ENCODE assay signal across 38 cellular contexts in the genomic region with DNA sequence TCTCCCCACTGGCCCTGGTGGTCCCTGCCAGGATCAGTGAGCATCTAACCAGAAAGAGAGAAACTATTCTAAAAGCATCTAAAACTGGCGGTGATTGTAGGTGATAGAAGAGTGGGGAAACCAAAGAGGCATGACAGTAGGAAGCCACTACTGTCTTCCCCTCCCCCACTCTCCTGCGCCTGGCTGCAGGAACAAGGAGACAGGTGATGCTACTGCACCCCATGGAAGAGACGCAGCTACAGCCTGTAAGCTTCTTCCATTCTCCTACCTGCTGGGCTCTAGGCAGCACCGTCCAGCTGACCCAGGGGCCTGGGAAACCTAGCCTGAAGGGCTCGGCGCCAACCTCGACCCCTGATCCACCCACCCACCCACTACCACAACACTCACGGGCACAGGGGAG.
"Had no signal": no experiment of that assay in that cellular context is flagged by ENCODE, and none has a peak within 500 bp of the region (broad histone marks: within the 10 kb centered on the region; RNA-seq: fewer than 3 reads in every experiment).

No MANE protein-coding gene starts in this region.

- DNase-seq: activated B cell treated with CpG ODN at 0.5 μM for 24 hours; activated CD4-positive, alpha-beta memory T cell treated with anti-CD3 and anti-CD28 coated beads for 36 hours; activated CD4-positive, alpha-beta T cell treated with anti-CD3 and anti-CD28 coated beads for 4 hours; activated CD4-positive, alpha-beta T cell treated with anti-CD3 and anti-CD28 coated beads, Interleukin-2, amount 10 ng/mL, durations not matched to agents 24 days and 14 days; activated CD4-positive, alpha-beta T cell treated with anti-CD3 and anti-CD28 coated beads, Interleukin-2, amount 50 U/mL, for 1 hour; activated CD4-positive, alpha-beta T cell treated with anti-CD3 and anti-CD28 coated beads, Interleukin-2, amount 50 U/mL, for 4 hours; activated CD4-positive, CD25-positive, alpha-beta regulatory T cell treated with anti-CD3 and anti-CD28 coated beads, Interleukin-2, amount 50 U/mL, for 72 hours; activated CD8-positive, alpha-beta memory T cell treated with anti-CD3 and anti-CD28 coated beads, Interleukin-2, amount 50 U/mL, for 4 hours; activated CD8-positive, alpha-beta T cell treated with anti-CD3 and anti-CD28 coated beads for 36 hours; activated effector memory CD4-positive, alpha-beta T cell treated with anti-CD3 and anti-CD28 coated beads, Interleukin-2, amount 50 U/mL, for 16 hours; activated gamma-delta T cell treated with Interleukin-2 at 50 U/mL for 16 hours; activated naive CD4-positive, alpha-beta T cell; activated naive CD4-positive, alpha-beta T cell treated with anti-CD3 and anti-CD28 coated beads for 36 hours; activated naive CD4-positive, alpha-beta T cell treated with anti-CD3 and anti-CD28 coated beads, Interleukin-2, amount 50 U/mL, for 16 hours; activated naive CD8-positive, alpha-beta T cell treated with anti-CD3 and anti-CD28 coated beads for 36 hours; activated T-cell treated with anti-CD3 and anti-CD28 coated beads for 4 hours; activated T-cell treated with anti-CD3 and anti-CD28 coated beads, Interleukin-2, amount 50 U/mL, for 1 hour; activated T-cell treated with anti-CD3 and anti-CD28 coated beads, Interleukin-2, amount 50 U/mL, for 4 hours; activated T-cell treated with anti-CD3 and anti-CD28 coated beads, Interleukin-2, amount 50 U/mL, for 72 hours; adrenal gland; amygdala; anterior cingulate cortex; caudate nucleus; cerebellar nuclear complex; T-helper 2 cell; T-helper 9 cell; WERI-Rb-1 had no signal

- H3K27me3 Mint-ChIP-seq: activated naive CD8-positive, alpha-beta T cell treated with anti-CD3 and anti-CD28 coated beads for 36 hours had no signal

- H3K4me3 ChIP-seq: adrenal gland, ascending aorta, cardiac muscle cell had no signal

- H3K36me3 ChIP-seq: adrenal gland, ascending aorta, cardiac muscle cell, WERI-Rb-1 had no signal

- H3K27me3 ChIP-seq: adrenal gland, ascending aorta, cardiac muscle cell had no signal

- H3K9me3 Mint-ChIP-seq: activated B cell treated with CpG ODN at 0.5 μM for 24 hours; activated CD4-positive, alpha-beta memory T cell treated with anti-CD3 and anti-CD28 coated beads for 36 hours; activated CD4-positive, alpha-beta T cell treated with anti-CD3 and anti-CD28 coated beads, Interleukin-2, amount 10 ng/mL, durations not matched to agents 24 days and 14 days; activated CD8-positive, alpha-beta T cell treated with anti-CD3 and anti-CD28 coated beads for 36 hours; activated naive CD4-positive, alpha-beta T cell treated with anti-CD3 and anti-CD28 coated beads for 36 hours; activated naive CD4-positive, alpha-beta T cell treated with anti-CD3 and anti-CD28 coated beads, Interleukin-2, amount 50 U/mL, for 72 hours; activated naive CD8-positive, alpha-beta T cell treated with anti-CD3 and anti-CD28 coated beads for 36 hours; activated T-cell treated with anti-CD3 and anti-CD28 coated beads, Interleukin-2, amount 50 U/mL, for 4 hours; activated T-cell treated with anti-CD3 and anti-CD28 coated beads, Interleukin-2, amount 50 U/mL, for 72 hours; activated T-helper 1 cell treated with anti-CD3 and anti-CD28 coated beads, Interleukin-12 subunit alpha, Interleukin-12 subunit beta, Interleukin-2, Interleukin-4 antibody, amounts not matched to agents 30 ng/mL and 10 ng/mL and 1 ng/mL, durations not matched to agents 14 hours and 24 hours and 36 hours; activated T-helper 17 cell treated with anti-CD3 and anti-CD28 coated beads, Interleukin-2, amount 50 U/mL, for 72 hours; central memory CD8-positive, alpha-beta T cell; T-helper 1 cell treated with Interleukin-12 subunit alpha and Interleukin-12 subunit beta and Interleukin-4 antibody, amounts not matched to agents 30 μg/mL and 1 μg/mL, for 36 hours; T-helper 2 cell treated with Interferon-gamma antibody and Interleukin-4, amounts not matched to agents 5 μg/mL and 100 μg/mL, for 36 hours had no signal

- H3K4me3 Mint-ChIP-seq: activated B cell treated with CpG ODN at 0.5 μM for 24 hours; activated CD4-positive, alpha-beta memory T cell treated with anti-CD3 and anti-CD28 coated beads for 36 hours; activated CD4-positive, alpha-beta T cell treated with anti-CD3 and anti-CD28 coated beads, Interleukin-2, amount 10 ng/mL, durations not matched to agents 24 days and 14 days; activated CD8-positive, alpha-beta T cell treated with anti-CD3 and anti-CD28 coated beads for 36 hours; activated naive CD4-positive, alpha-beta T cell treated with anti-CD3 and anti-CD28 coated beads for 36 hours; activated naive CD8-positive, alpha-beta T cell treated with anti-CD3 and anti-CD28 coated beads for 36 hours; activated T-cell treated with anti-CD3 and anti-CD28 coated beads, Interleukin-2, amount 50 U/mL, for 4 hours; activated T-cell treated with anti-CD3 and anti-CD28 coated beads, Interleukin-2, amount 50 U/mL, for 72 hours; activated T-helper 1 cell treated with anti-CD3 and anti-CD28 coated beads, Interleukin-12 subunit alpha, Interleukin-12 subunit beta, Interleukin-2, Interleukin-4 antibody, amounts not matched to agents 30 ng/mL and 10 ng/mL and 1 ng/mL, durations not matched to agents 14 hours and 24 hours and 36 hours; activated T-helper 17 cell treated with anti-CD3 and anti-CD28 coated beads, Interleukin-2, amount 50 U/mL, for 72 hours; brain; central memory CD8-positive, alpha-beta T cell; T-helper 1 cell treated with Interleukin-12 subunit alpha and Interleukin-12 subunit beta and Interleukin-4 antibody, amounts not matched to agents 30 μg/mL and 1 μg/mL, for 36 hours; T-helper 2 cell treated with Interferon-gamma antibody and Interleukin-4, amounts not matched to agents 5 μg/mL and 100 μg/mL, for 36 hours had no signal

- H3K4me1 ChIP-seq: adrenal gland, ascending aorta had no signal

- H3K27ac ChIP-seq: adrenal gland, ascending aorta, cardiac muscle cell, WERI-Rb-1 had no signal

- FAIRE-seq: bronchial epithelial cell, TTC549 had no signal

- H3K36me3 Mint-ChIP-seq: activated CD4-positive, alpha-beta memory T cell treated with anti-CD3 and anti-CD28 coated beads for 36 hours; activated naive CD4-positive, alpha-beta T cell treated with anti-CD3 and anti-CD28 coated beads, Interleukin-2, amount 50 U/mL, for 72 hours; activated naive CD8-positive, alpha-beta T cell treated with anti-CD3 and anti-CD28 coated beads for 36 hours; brain had no signal

- H3K9me3 ChIP-seq: adrenal gland, ascending aorta had no signal

- H3K4me1 Mint-ChIP-seq: activated B cell treated with CpG ODN at 0.5 μM for 24 hours; activated CD4-positive, alpha-beta T cell treated with anti-CD3 and anti-CD28 coated beads, Interleukin-2, amount 10 ng/mL, durations not matched to agents 24 days and 14 days; activated naive CD8-positive, alpha-beta T cell treated with anti-CD3 and anti-CD28 coated beads for 36 hours; activated T-helper 17 cell treated with anti-CD3 and anti-CD28 coated beads, Interleukin-2, amount 50 U/mL, for 72 hours; brain; central memory CD8-positive, alpha-beta T cell had no signal

- ATAC-seq: activated CD8-positive, alpha-beta T cell treated with anti-CD3 and anti-CD28 coated beads for 36 hours; activated naive CD4-positive, alpha-beta T cell treated with anti-CD3 and anti-CD28 coated beads, Interleukin-2, amount 50 U/mL, for 72 hours; activated T-cell treated with anti-CD3 and anti-CD28 coated beads, Interleukin-2, amount 50 U/mL, for 4 hours; activated T-cell treated with anti-CD3 and anti-CD28 coated beads, Interleukin-2, amount 50 U/mL, for 72 hours; activated T-helper 17 cell treated with anti-CD3 and anti-CD28 coated beads, Interleukin-2, amount 50 U/mL, for 72 hours had no signal

- H3K27ac Mint-ChIP-seq: activated B cell treated with CpG ODN at 0.5 μM for 24 hours; activated CD4-positive, alpha-beta memory T cell treated with anti-CD3 and anti-CD28 coated beads for 36 hours; activated CD4-positive, alpha-beta T cell treated with anti-CD3 and anti-CD28 coated beads, Interleukin-2, amount 10 ng/mL, durations not matched to agents 24 days and 14 days; activated CD8-positive, alpha-beta T cell treated with anti-CD3 and anti-CD28 coated beads for 36 hours; activated naive CD4-positive, alpha-beta T cell treated with anti-CD3 and anti-CD28 coated beads for 36 hours; activated naive CD4-positive, alpha-beta T cell treated with anti-CD3 and anti-CD28 coated beads, Interleukin-2, amount 50 U/mL, for 72 hours; activated naive CD8-positive, alpha-beta T cell treated with anti-CD3 and anti-CD28 coated beads for 36 hours; activated T-cell treated with anti-CD3 and anti-CD28 coated beads, Interleukin-2, amount 50 U/mL, for 72 hours; activated T-helper 1 cell treated with anti-CD3 and anti-CD28 coated beads, Interleukin-12 subunit alpha, Interleukin-12 subunit beta, Interleukin-2, Interleukin-4 antibody, amounts not matched to agents 30 ng/mL and 10 ng/mL and 1 ng/mL, durations not matched to agents 14 hours and 24 hours and 36 hours; activated T-helper 17 cell treated with anti-CD3 and anti-CD28 coated beads, Interleukin-2, amount 50 U/mL, for 72 hours; brain; T-helper 1 cell treated with Interleukin-12 subunit alpha and Interleukin-12 subunit beta and Interleukin-4 antibody, amounts not matched to agents 30 μg/mL and 1 μg/mL, for 36 hours; T-helper 2 cell treated with Interferon-gamma antibody and Interleukin-4, amounts not matched to agents 5 μg/mL and 100 μg/mL, for 36 hours had no signal
